In genomic region chr4:108779958-108780357, GRCh38 we compare ENCODE assay signal across 31 cellular contexts. TPM values are rescaled to one million over a fixed set of nuclear protein-coding genes. Genes with fewer than 3 reads are reported as not detected.
"Had no signal": no experiment of that assay in that cellular context is flagged by ENCODE, and none has a peak within 500 bp of the region (broad histone marks: within the 10 kb centered on the region; RNA-seq: fewer than 3 reads in every experiment).

No MANE protein-coding gene starts in this region.

- H3K4me3 ChIP-seq: colonic mucosa, dorsolateral prefrontal cortex, esophagus squamous epithelium, gastrocnemius medialis, heart right ventricle, left lung, lower lobe of right lung, mucosa of descending colon had no signal

- H3K4me1 Mint-ChIP-seq: mesothelial cell of epicardium had no signal

- H3K36me3 Mint-ChIP-seq: mesothelial cell of epicardium had no signal

- H3K27ac Mint-ChIP-seq: dendritic cell treated with granulocyte-macrophage colony-stimulating factor and Interleukin-4, amounts not matched to agents 40 ng/mL and 50 ng/mL, for 4 days; mesothelial cell of epicardium had no signal

- H3K36me3 ChIP-seq: colonic mucosa, esophagus squamous epithelium, gastrocnemius medialis, heart right ventricle, left lung, lower lobe of right lung had no signal

- H3K9me3 ChIP-seq: colonic mucosa, esophagus squamous epithelium, gastrocnemius medialis, heart right ventricle, left lung, lower lobe of right lung, mucosa of descending colon had no signal

- H3K27ac ChIP-seq: colonic mucosa, dorsolateral prefrontal cortex, epithelial cell of prostate, esophagus squamous epithelium, gastrocnemius medialis, heart right ventricle, left lung, lower lobe of right lung had no signal

- H3K4me3 Mint-ChIP-seq: dendritic cell treated with granulocyte-macrophage colony-stimulating factor and Interleukin-4, amounts not matched to agents 40 ng/mL and 50 ng/mL, for 4 days; mesothelial cell of epicardium had no signal

- H3K9me3 Mint-ChIP-seq: dendritic cell treated with granulocyte-macrophage colony-stimulating factor and Interleukin-4, amounts not matched to agents 40 ng/mL and 50 ng/mL, for 4 days; mesothelial cell of epicardium had no signal

- H3K27me3 ChIP-seq: colonic mucosa, esophagus squamous epithelium, gastrocnemius medialis, heart right ventricle, left lung had no signal

- FAIRE-seq: islet of Langerhans, keratinocyte had no signal

- H3K4me1 ChIP-seq: colonic mucosa, left lung, lower lobe of right lung had no signal

- ATAC-seq: esophagus mucosa, gastrocnemius medialis, heart right ventricle, left cardiac atrium, left lung, left ventricle myocardium superior, lower lobe of right lung, mucosa of descending colon had no signal

- DNase-seq: colonic mucosa; cortex of kidney; dorsolateral prefrontal cortex; effector CD4-positive, alpha-beta T cell; effector memory CD4-positive, alpha-beta T cell; erythroblast; esophagus squamous epithelium; foreskin melanocyte; gastrocnemius medialis; glutamatergic neuron; head of caudate nucleus; heart right ventricle; hippocampal formation; left cardiac atrium; left lung; left ventricle myocardium superior; lower lobe of right lung; mesenchymal stem cell; mucosa of descending colon had no signal

RNA-seq across cellular contexts. Expression of gene ETNPPL, which starts 17.1 kb away (rescaled TPM):
- total RNA-seq: chondrocyte, colonic mucosa, esophagus mucosa, esophagus squamous epithelium, glomerular endothelial cell, left lung, lower leg skin, lower lobe of right lung, lung microvascular endothelial cell, mesenteric fat pad, mesothelial cell of epicardium, mucosa of descending colon, myocyte had no signal
- polyA plus RNA-seq: keratinocyte had no signal
